Comparison of ENCODE assay signal across 17 cellular contexts in the genomic region with DNA sequence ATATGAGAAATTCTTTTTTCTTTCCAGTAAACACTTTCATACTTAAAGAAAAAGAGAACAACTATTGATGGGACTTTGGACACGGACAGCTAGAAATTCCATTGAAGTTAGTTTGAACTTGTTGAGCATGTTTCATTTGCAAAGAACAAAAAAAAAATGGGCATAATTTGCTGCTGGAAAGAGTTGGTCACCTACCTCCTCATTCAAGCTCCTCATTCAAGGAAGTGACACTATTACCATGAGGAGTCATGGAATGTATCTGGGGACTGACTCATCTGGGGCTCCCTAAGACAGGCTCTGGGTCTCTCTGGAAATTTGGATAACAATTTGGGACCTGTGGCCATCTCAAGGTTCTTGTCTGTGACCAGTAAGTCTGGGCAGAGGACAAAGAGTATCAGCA.
A peak's percentile ranks its signal among the peaks of the same experiment; 100 is the strongest.
DNase-seq lines count a peak whose midpoint lies in the region.
"Had no signal": no experiment of that assay in that cellular context is flagged by ENCODE, and none has a peak within 500 bp of the region (broad histone marks: within the 10 kb centered on the region; RNA-seq: fewer than 3 reads in every experiment).

No MANE protein-coding gene starts in this region.

- H2AFZ ChIP-seq in ACC112 (ENCODE audit: low read length, unreplicated experiment), result no peak overlapping the region

- DNase-seq in HS-5 (ENCODE audit: low read depth) (peak; percentile 73), amniotic stem cell (lab: John Stamatoyannopoulos, UW) (peak; percentile 25), hepatic stellate cell (ENCODE audit: low spot score) (peak; percentile 26), cerebellar cortex (ENCODE audit: low spot score) (no peak), NCI-H2171 treated with DMSO at 0.1 percent for 48 hours (lab: John Stamatoyannopoulos, UW) (no peak), NCI-H1048 (lab: John Stamatoyannopoulos, UW) (no peak), iPS-NIHi11 (ENCODE audit: low spot score) (no peak)
- DNase-seq: activated gamma-delta T cell; DMS 273 treated with DMSO at 0.1 percent for 48 hours; NCI-H146; NCI-H526 treated with DMSO at 0.1 percent for 48 hours; nucleus accumbens; RPMI8226; stimulated activated CD4-positive, alpha-beta T cell treated with anti-CD3 and anti-CD28 coated beads, Interleukin-12 subunit alpha, Interleukin-12 subunit beta, amount 100 ng/mL, for 4 hours; T-helper 9 cell; thyroid gland had no signal

- H3K36me3 ChIP-seq in ACC112 (ENCODE audit: insufficient read depth, low read length), result no peaks in the 10 kb centered on the region
- H3K36me3 ChIP-seq: thyroid gland had no signal

- 0 out of 2 replicates have a peak overlapping the region, but pooled peaks have one; percentile 2 for H3K4me3 ChIP-seq in ACC112 (ENCODE audit: low read depth, low read length)
- H3K4me3 ChIP-seq: thyroid gland had no signal

- peak overlapping the region; percentile 75 for H3K27ac ChIP-seq in ACC112 (ENCODE audit: low read depth, low read length)
- H3K27ac ChIP-seq: thyroid gland had no signal

- peaks cover 37% of the 10 kb centered on the region for H3K4me1 ChIP-seq in ACC112 (ENCODE audit: control insufficient read depth, insufficient read depth, low read length, unreplicated experiment)
- H3K4me1 ChIP-seq: thyroid gland had no signal

- H3K79me2 ChIP-seq in ACC112 (ENCODE audit: control insufficient read depth, insufficient read depth, low read length, unreplicated experiment), result no peaks in the 10 kb centered on the region

- H3K27me3 ChIP-seq in ACC112 (ENCODE audit: insufficient read depth, low read length), result no peaks in the 10 kb centered on the region
- H3K27me3 ChIP-seq: thyroid gland had no signal

Comparison
In these comparisons a context has a peak if more than half of its experiments do, and no peak if none do; other contexts are left out.
1. DNase-seq: peak in HS-5 (single experiment), amniotic stem cell (single experiment) and hepatic stellate cell (single experiment); none in cerebellar cortex (single experiment), NCI-H2171 treated with DMSO at 0.1 percent for 48 hours (single experiment), NCI-H1048 (single experiment) and iPS-NIHi11 (single experiment).